ENCODE assay signal across 32 cellular contexts in the genomic region with DNA sequence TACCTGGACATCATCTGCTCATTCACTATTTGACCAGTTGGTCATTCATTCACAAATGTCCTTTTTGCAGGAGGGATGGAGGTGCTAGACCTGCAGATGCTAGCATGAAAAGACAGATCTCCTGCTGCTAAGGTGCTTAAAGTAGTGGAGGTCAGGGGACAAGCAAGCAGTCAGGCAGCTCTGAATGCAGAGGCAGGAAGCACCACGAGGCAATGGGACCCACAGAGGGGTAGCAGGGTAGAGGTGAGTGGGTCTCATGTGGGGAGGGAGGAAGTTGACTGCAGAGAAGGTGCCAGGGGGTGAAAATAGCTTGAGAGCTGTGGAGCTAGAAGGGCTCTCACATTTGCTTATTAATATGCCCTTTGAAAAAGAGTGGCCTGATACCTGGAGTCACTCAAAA. TPM values are rescaled to one million over a fixed set of nuclear protein-coding genes. Genes with fewer than 3 reads are reported as not detected.
"Had no signal": no experiment of that assay in that cellular context is flagged by ENCODE, and none has a peak within 500 bp of the region (broad histone marks: within the 10 kb centered on the region; RNA-seq: fewer than 3 reads in every experiment).

No MANE protein-coding gene starts in this region.

- H3K79me2 ChIP-seq: hepatocyte had no signal

- FAIRE-seq: frontal cortex, islet of Langerhans had no signal

- H3K27me3 Mint-ChIP-seq: activated B cell treated with CpG ODN at 0.5 μM for 24 hours; activated CD4-positive, alpha-beta memory T cell treated with anti-CD3 and anti-CD28 coated beads for 36 hours; activated CD4-positive, alpha-beta T cell treated with anti-CD3 and anti-CD28 coated beads for 36 hours; activated naive CD8-positive, alpha-beta T cell; activated T-helper 17 cell treated with anti-CD3 and anti-CD28 coated beads, Interleukin-2, amount 50 U/mL, for 72 hours; effector memory CD8-positive, alpha-beta T cell; memory B cell; stimulated activated naive CD8-positive, alpha-beta T cell treated with anti-CD3 and anti-CD28 coated beads, Interleukin-15, Interleukin-2, amounts not matched to agents 100 ng/mL and 50 ng/mL, for 24 hours had no signal

- H2AFZ ChIP-seq: hepatocyte, parathyroid adenoma had no signal

- DNase-seq: activated B cell treated with CpG ODN at 0.5 μM for 24 hours; activated CD4-positive, alpha-beta memory T cell treated with anti-CD3 and anti-CD28 coated beads for 36 hours; activated CD4-positive, alpha-beta T cell treated with anti-CD3 and anti-CD28 coated beads for 36 hours; activated naive CD4-positive, alpha-beta T cell; activated T-cell treated with anti-CD3 and anti-CD28 coated beads, Interleukin-2, amount 50 U/mL, for 1 hour; amniotic stem cell; colonic mucosa; dorsolateral prefrontal cortex; effector memory CD8-positive, alpha-beta T cell; glutamatergic neuron; left cardiac atrium; mucosa of descending colon; nucleus accumbens; right cardiac atrium; stimulated activated CD4-positive, alpha-beta T cell treated with anti-CD3 and anti-CD28 coated beads, Interleukin-1b, Interleukin-23, amount 100 ng/mL, for 48 hours; substantia nigra; thyroid gland had no signal

- H3K4me3 Mint-ChIP-seq: activated B cell treated with CpG ODN at 0.5 μM for 24 hours; activated CD4-positive, alpha-beta memory T cell treated with anti-CD3 and anti-CD28 coated beads for 36 hours; activated CD4-positive, alpha-beta T cell treated with anti-CD3 and anti-CD28 coated beads for 36 hours; activated naive CD8-positive, alpha-beta T cell; activated T-helper 17 cell treated with anti-CD3 and anti-CD28 coated beads, Interleukin-2, amount 50 U/mL, for 72 hours; effector memory CD8-positive, alpha-beta T cell; memory B cell; stimulated activated naive CD8-positive, alpha-beta T cell treated with anti-CD3 and anti-CD28 coated beads, Interleukin-15, Interleukin-2, amounts not matched to agents 100 ng/mL and 50 ng/mL, for 24 hours had no signal

- ATAC-seq: activated CD4-positive, alpha-beta T cell treated with anti-CD3 and anti-CD28 coated beads for 36 hours; activated T-helper 17 cell treated with anti-CD3 and anti-CD28 coated beads, Interleukin-2, amount 50 U/mL, for 72 hours; effector memory CD8-positive, alpha-beta T cell; mucosa of descending colon; right cardiac atrium had no signal

- H3K4me1 Mint-ChIP-seq: activated CD4-positive, alpha-beta T cell treated with anti-CD3 and anti-CD28 coated beads for 36 hours; activated T-helper 17 cell treated with anti-CD3 and anti-CD28 coated beads, Interleukin-2, amount 50 U/mL, for 72 hours had no signal

- H3K4me1 ChIP-seq: breast epithelium, colonic mucosa, parathyroid adenoma had no signal

- H3K9me3 ChIP-seq: breast epithelium, colonic mucosa, esophagus muscularis mucosa, mucosa of descending colon, thyroid gland had no signal

- H3K9ac ChIP-seq: parathyroid adenoma had no signal

- H3K27ac Mint-ChIP-seq: activated B cell treated with CpG ODN at 0.5 μM for 24 hours; activated CD4-positive, alpha-beta memory T cell treated with anti-CD3 and anti-CD28 coated beads for 36 hours; activated CD4-positive, alpha-beta T cell treated with anti-CD3 and anti-CD28 coated beads for 36 hours; activated naive CD8-positive, alpha-beta T cell; activated T-helper 17 cell treated with anti-CD3 and anti-CD28 coated beads, Interleukin-2, amount 50 U/mL, for 72 hours; effector memory CD8-positive, alpha-beta T cell; memory B cell; stimulated activated naive CD8-positive, alpha-beta T cell treated with anti-CD3 and anti-CD28 coated beads, Interleukin-15, Interleukin-2, amounts not matched to agents 100 ng/mL and 50 ng/mL, for 24 hours had no signal

- H3K27ac ChIP-seq: breast epithelium, colonic mucosa, dorsolateral prefrontal cortex, esophagus muscularis mucosa, hepatocyte, parathyroid adenoma, skin epidermis, thyroid gland had no signal

- H3K27me3 ChIP-seq: breast epithelium, colonic mucosa, dorsolateral prefrontal cortex, esophagus muscularis mucosa, hepatocyte, thyroid gland had no signal

- H3K36me3 ChIP-seq: breast epithelium, colonic mucosa, thyroid gland had no signal

- H3K4me3 ChIP-seq: breast epithelium, colonic mucosa, dorsolateral prefrontal cortex, esophagus muscularis mucosa, hepatocyte, mucosa of descending colon, skin epidermis, thyroid gland had no signal

- H3K9me3 Mint-ChIP-seq: activated B cell treated with CpG ODN at 0.5 μM for 24 hours; activated CD4-positive, alpha-beta memory T cell treated with anti-CD3 and anti-CD28 coated beads for 36 hours; activated T-helper 17 cell treated with anti-CD3 and anti-CD28 coated beads, Interleukin-2, amount 50 U/mL, for 72 hours; effector memory CD8-positive, alpha-beta T cell; memory B cell; stimulated activated naive CD8-positive, alpha-beta T cell treated with anti-CD3 and anti-CD28 coated beads, Interleukin-15, Interleukin-2, amounts not matched to agents 100 ng/mL and 50 ng/mL, for 24 hours had no signal

- H3K4me2 ChIP-seq: hepatocyte had no signal

RNA-seq across cellular contexts. Expression of gene PRKACG, which starts 46.9 kb away (rescaled TPM):
- total RNA-seq: activated B cell treated with CpG ODN at 0.5 μM for 24 hours; activated CD4-positive, alpha-beta memory T cell treated with anti-CD3 and anti-CD28 coated beads for 36 hours; activated CD4-positive, alpha-beta T cell treated with anti-CD3 and anti-CD28 coated beads for 36 hours; activated T-helper 17 cell treated with anti-CD3 and anti-CD28 coated beads, Interleukin-2, amount 50 U/mL, for 72 hours; breast epithelium; colonic mucosa; dorsolateral prefrontal cortex; esophagus muscularis mucosa; frontal cortex; hepatocyte; left cardiac atrium; liver; mucosa of descending colon; pulmonary artery endothelial cell; right cardiac atrium; thyroid gland; urinary bladder had no signal
- polyA plus RNA-seq: hepatocyte, liver, neural cell, right cardiac atrium, urinary bladder had no signal
